12 cellular contexts compared by ENCODE assay signal in the genomic region with DNA sequence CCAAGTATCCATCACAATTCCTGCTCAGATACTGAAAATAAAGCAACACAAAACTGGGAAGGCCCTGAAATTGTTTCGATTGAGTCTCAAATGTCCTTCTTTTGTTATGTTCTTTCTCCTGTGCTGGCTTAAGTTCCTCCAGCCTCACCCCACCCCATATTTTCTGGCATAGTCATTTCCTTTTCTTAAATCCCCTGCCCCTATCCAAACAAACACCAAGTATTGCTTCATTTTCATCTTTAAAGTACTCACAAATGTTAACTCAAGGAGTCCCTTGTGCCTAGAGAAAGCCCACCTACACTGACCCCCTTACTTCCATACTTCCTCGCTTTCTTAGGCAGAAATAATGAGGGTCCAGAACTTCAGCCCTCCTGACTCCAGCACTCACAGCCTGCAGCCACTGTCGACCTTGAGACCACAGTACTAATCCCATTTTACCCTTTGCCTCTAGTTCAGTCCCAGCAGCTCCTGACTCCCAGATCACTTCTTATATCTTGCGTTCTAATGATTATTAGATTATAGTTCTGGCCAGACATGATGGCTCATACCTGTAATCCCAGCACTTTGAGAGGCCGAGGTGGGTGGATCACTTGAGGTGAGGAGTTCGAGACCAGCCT.
DNase-seq lines count a peak whose midpoint lies in the region; TF ChIP-seq lines count a peak whose summit lies in the region.
"Had no signal": no experiment of that assay in that cellular context is flagged by ENCODE, and none has a peak within 500 bp of the region (broad histone marks: within the 10 kb centered on the region; RNA-seq: fewer than 3 reads in every experiment).

No MANE protein-coding gene starts in this region.

- no peak for TF ChIP-seq CTCF in stomach (IDR thresholded peaks at IDR 0.05)
- no peak for TF ChIP-seq CTCF in transverse colon (IDR thresholded peaks at IDR 0.05)

- in situ Hi-C loops in transverse colon (cut with MboI; ENCODE audit: low pct_ligation_motif_present in 1 of 4, low pct_unique_long_range_greater_than_20kb in 1 of 4, low sequenced_read_pairs in 3 of 4): loop anchor here in 1 of 4 donors (25.0 kb wide), 1 partner anchor 135 kb away; no protein-coding TSS in a partner anchor

- no peak for TF ChIP-seq POLR2A in stomach (IDR thresholded peaks at IDR 0.05)
- no peak for TF ChIP-seq POLR2A in transverse colon (IDR thresholded peaks at IDR 0.05)

- intact Hi-C loops in stomach (cut with DNase I; ENCODE audit: low total_unique reads) (no loop called here), transverse colon (cut with DNase I; ENCODE audit: low total_unique reads) (no loop called here)

- H3K4me1 ChIP-seq in mesodermal cell (ENCODE audit: control insufficient read depth, insufficient read depth, low read length, poor library complexity, severe bottlenecking) (no peaks in the 10 kb centered on the region), stomach (no peaks in the 10 kb centered on the region), transverse colon (peaks cover 0 to 7% (median 0%) of the 10 kb centered on the region in 4 donors)

- TF ChIP-seq EP300 in stomach (IDR thresholded peaks at IDR 0.05): no peak
- no peak for TF ChIP-seq EP300 in transverse colon (IDR thresholded peaks at IDR 0.05; ENCODE audit: low read depth)

- 70 to 74% methylated on average over 3 to 4 of the region's 6 CpGs for WGBS in mesodermal cell (ENCODE audit: insufficient coverage in 2 of 2), 2 experiments
- WGBS in stomach, 5 donors: 74 to 87% (median 84%) methylated on average over 6 of the region's 6 CpGs
- 81 to 82% methylated on average over 2 to 6 of the region's 6 CpGs for WGBS in transverse colon (ENCODE audit: low coverage in 1 of 2), 2 donors

- H3K27me3 ChIP-seq in stomach (no peaks in the 10 kb centered on the region), transverse colon (no peaks in the 10 kb centered on the region)

- H3K4me3 ChIP-seq in mesodermal cell (ENCODE audit: extremely low read depth, insufficient read depth, low read length, poor library complexity, severe bottlenecking) (no peak overlapping the region), stomach (no peak overlapping the region), transverse colon (no peak overlapping the region)

- H3K9me3 ChIP-seq in mesodermal cell (ENCODE audit: control insufficient read depth, low read length): no peaks in the 10 kb centered on the region
- H3K9me3 ChIP-seq in stomach: no peaks in the 10 kb centered on the region
- H3K9me3 ChIP-seq in transverse colon: no peaks in the 10 kb centered on the region

- H3K27ac ChIP-seq in mesodermal cell (ENCODE audit: low read depth, low read length, severe bottlenecking) (peak overlapping the region; percentile 84), stomach (no peak overlapping the region), transverse colon (no peak overlapping the region)

- DNase-seq in GM03348 (ENCODE audit: low spot score) (peak; percentile 43), NCI-H226 (peak; percentile 35), dedifferentiated amniotic fluid mesenchymal stem cell (ENCODE audit: extremely low spot score) (peak; percentile 78), NCI-H1105 treated with DMSO at 0.1 percent for 48 hours (lab: John Stamatoyannopoulos, UW) (no peak), CD1c-positive myeloid dendritic cell (ENCODE audit: extremely low spot score) (no peak), stomach (no peak), transverse colon (no peak)
- DNase-seq: aorta; hippocampal formation; NCI-H2081; stimulated activated CD4-positive, alpha-beta T cell treated with anti-CD3 and anti-CD28 coated beads, Interleukin-4, amount 100 ng/mL, for 24 hours had no signal

- H3K36me3 ChIP-seq in mesodermal cell (ENCODE audit: control insufficient read depth, insufficient read depth, low read length): no peaks in the 10 kb centered on the region
- H3K36me3 ChIP-seq in stomach: no peaks in the 10 kb centered on the region
- no peaks in the 10 kb centered on the region for H3K36me3 ChIP-seq in transverse colon

Comparison
In these comparisons a context has a peak if more than half of its experiments do, and no peak if none do; other contexts are left out.
1. DNase-seq: peak in GM03348 (single experiment), NCI-H226 (single experiment) and dedifferentiated amniotic fluid mesenchymal stem cell (single experiment); none in NCI-H1105 treated with DMSO at 0.1 percent for 48 hours (single experiment), CD1c-positive myeloid dendritic cell (single experiment), stomach (single experiment) and transverse colon (single experiment).